26 cellular contexts compared by ENCODE assay signal in the genomic region with DNA sequence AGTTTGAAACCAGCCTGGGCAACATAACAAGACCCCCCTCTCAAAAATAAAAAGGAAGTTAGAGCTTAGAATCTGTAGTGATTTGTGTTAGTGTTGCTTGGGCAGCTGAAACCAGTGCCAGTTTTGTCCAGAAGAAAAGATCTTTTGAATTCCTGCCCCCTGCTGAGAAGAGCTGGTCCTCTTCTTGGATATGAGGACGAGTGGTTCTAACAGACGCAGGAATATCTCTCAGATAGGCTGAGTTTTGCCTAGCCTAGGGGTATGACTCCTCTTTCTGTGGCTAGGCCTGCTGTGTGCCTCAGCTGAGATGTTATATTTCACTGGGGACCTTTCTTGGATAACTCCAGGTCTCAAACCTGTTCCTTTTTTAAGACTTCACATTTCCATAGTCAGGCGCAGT.
A peak's percentile ranks its signal among the peaks of the same experiment; 100 is the strongest.
DNase-seq lines count a peak whose midpoint lies in the region; ATAC-seq, FAIRE-seq and TF ChIP-seq lines count a peak whose summit lies in the region.
"Had no signal": no experiment of that assay in that cellular context is flagged by ENCODE, and none has a peak within 500 bp of the region (broad histone marks: within the 10 kb centered on the region; RNA-seq: fewer than 3 reads in every experiment).

No MANE protein-coding gene starts in this region.

- H3K9ac ChIP-seq in astrocyte (ENCODE audit: low read length): no peak overlapping the region

- no peak for FAIRE-seq in astrocyte (lab: Jason Lieb, UNC)
- FAIRE-seq: bronchial epithelial cell, colon, small intestine had no signal

- H3K27me3 ChIP-seq in astrocyte (ENCODE audit: insufficient read depth, low read length) (no peaks in the 10 kb centered on the region), psoas muscle (ENCODE audit: insufficient read depth in 3 of 3, low read length in 2 of 3) (no peaks in the 10 kb centered on the region), right atrium auricular region (no peaks in the 10 kb centered on the region)
- H3K27me3 ChIP-seq in CD4-positive, alpha-beta memory T cell (ENCODE audit: insufficient read depth, low read length): no peaks in the 10 kb centered on the region
- H3K27me3 ChIP-seq: heart left ventricle, tibial artery had no signal

- H3K9me3 ChIP-seq in astrocyte (ENCODE audit: insufficient read depth, low read depth, low read length): no peaks in the 10 kb centered on the region
- no peaks in the 10 kb centered on the region for H3K9me3 ChIP-seq in psoas muscle
- H3K9me3 ChIP-seq in CD4-positive, alpha-beta memory T cell (ENCODE audit: control insufficient read depth in 1 of 2, low read length in 2 of 2): no peaks in the 10 kb centered on the region
- no peaks in the 10 kb centered on the region for H3K9me3 ChIP-seq in right atrium auricular region
- H3K9me3 ChIP-seq: heart left ventricle, lower lobe of right lung, tibial artery had no signal

- POLR2A ChIA-PET in CD4-positive, alpha-beta memory T cell (lab: Charles Lee; ENCODE audit: partially characterized antibody): interaction anchor here (0.5 to 2.0 kb wide), 5 partner anchors 10 to 109 kb away, joined by 3 to 6 read pairs (median 4); a partner anchor contains a TSS

- H3K27ac ChIP-seq in astrocyte (ENCODE audit: low read depth, low read length) (no peak overlapping the region), psoas muscle (peak overlapping the region; percentile 28), right atrium auricular region (no peak overlapping the region)
- no peak overlapping the region for H3K27ac ChIP-seq in CD4-positive, alpha-beta memory T cell (ENCODE audit: low read depth, low read length)
- H3K27ac ChIP-seq: heart left ventricle, lower lobe of right lung, tibial artery had no signal

- peaks cover 11% of the 10 kb centered on the region for H3K36me3 Mint-ChIP-seq in activated CD8-positive, alpha-beta memory T cell treated with anti-CD3 and anti-CD28 coated beads, Interleukin-2, amount 10 ng/mL, durations not matched to agents 7 days and 5 days
- H3K36me3 Mint-ChIP-seq in astrocyte (ENCODE audit: low read depth, unreplicated experiment): no peaks in the 10 kb centered on the region
- H3K36me3 Mint-ChIP-seq in CD4-positive, alpha-beta memory T cell: peaks cover 1 to 18% of the 10 kb centered on the region in 2 donors

- DNase-seq in activated CD8-positive, alpha-beta memory T cell treated with anti-CD3 and anti-CD28 coated beads, Interleukin-2, amount 10 ng/mL, durations not matched to agents 7 days and 5 days: no peak
- DNase-seq in activated CD8-positive, alpha-beta memory T cell treated with anti-CD3 and anti-CD28 coated beads, Interleukin-2, amount 50 U/mL, for 4 hours: no peak
- peak; percentile 20 for DNase-seq in EL
- no peak for DNase-seq in astrocyte (ENCODE audit: low read depth)
- DNase-seq in psoas muscle: no peak
- DNase-seq in CD4-positive, alpha-beta memory T cell: no peak
- DNase-seq in right atrium auricular region (ENCODE audit: low spot score): no peak
- no peak for DNase-seq in retina
- DNase-seq: activated CD4-positive, alpha-beta T cell treated with anti-CD3 and anti-CD28 coated beads, Interleukin-2, amount 50 U/mL, for 48 hours; activated gamma-delta T cell treated with Interleukin-2 at 50 U/mL for 16 hours; COR-L47; effector CD8-positive, alpha-beta T cell; heart left ventricle; kidney glomerular epithelial cell; lower lobe of right lung; NCI-H1694 treated with DMSO at 0.1 percent for 48 hours; NCI-H2171; NCI-H524 treated with DMSO at 0.1 percent for 48 hours; Right ventricle myocardium superior; stimulated activated naive CD8-positive, alpha-beta T cell treated with anti-CD3 and anti-CD28 coated beads, Interleukin-15, amount 100 ng/mL, for 72 hours; T-helper 9 cell; tibial artery had no signal

- TF ChIP-seq CTCF in astrocyte (IDR thresholded peaks at IDR 0.05; ENCODE audit: insufficient read depth, low read depth, low read length) (no peak), psoas muscle (IDR thresholded peaks at IDR 0.05) (no peak), right atrium auricular region (IDR thresholded peaks at IDR 0.05) (no peak)

- H2AFZ ChIP-seq in astrocyte (ENCODE audit: low read depth, low read length): no peak overlapping the region

- peak overlapping the region; percentile 5 for H3K27ac Mint-ChIP-seq in activated CD8-positive, alpha-beta memory T cell treated with anti-CD3 and anti-CD28 coated beads, Interleukin-2, amount 10 ng/mL, durations not matched to agents 7 days and 5 days
- peak overlapping the region; percentile 36 for H3K27ac Mint-ChIP-seq in astrocyte (ENCODE audit: unreplicated experiment)
- peak overlapping the region in 1 of 7 donors; percentile 17 for H3K27ac Mint-ChIP-seq in CD4-positive, alpha-beta memory T cell

- H3K4me1 ChIP-seq in astrocyte (ENCODE audit: insufficient read depth, low read length) (no peaks in the 10 kb centered on the region), psoas muscle (peaks cover 57% of the 10 kb centered on the region), right atrium auricular region (no peaks in the 10 kb centered on the region)
- peaks cover 64% of the 10 kb centered on the region for H3K4me1 ChIP-seq in CD4-positive, alpha-beta memory T cell (ENCODE audit: insufficient read depth, low read length)
- H3K4me1 ChIP-seq: lower lobe of right lung had no signal

- H3K4me2 ChIP-seq in astrocyte (ENCODE audit: low read length): no peak overlapping the region

- intact Hi-C loops in psoas muscle (cut with DNase I): loop anchor here in 1 of 2 donors (10.0 kb wide), 1 partner anchor 86 kb away; no protein-coding TSS in a partner anchor
- intact Hi-C loops in CD4-positive, alpha-beta memory T cell (cut with micrococcal nuclease): loop anchor here (2.0 kb wide), 1 partner anchor 16 kb away; no protein-coding TSS in a partner anchor

- WGBS in psoas muscle, 3 donors: 81 to 95% (median 91%) methylated on average over 3 of the region's 3 CpGs

- H3K4me3 ChIP-seq in astrocyte (ENCODE audit: insufficient read depth, low read depth, low read length): no peak overlapping the region
- H3K4me3 ChIP-seq in psoas muscle: no peak overlapping the region
- H3K4me3 ChIP-seq in CD4-positive, alpha-beta memory T cell (ENCODE audit: low read length in 2 of 2): no peak overlapping the region
- H3K4me3 ChIP-seq in right atrium auricular region: no peak overlapping the region
- H3K4me3 ChIP-seq: heart left ventricle, lower lobe of right lung, tibial artery had no signal

- no peak overlapping the region for H3K4me3 Mint-ChIP-seq in activated CD8-positive, alpha-beta memory T cell treated with anti-CD3 and anti-CD28 coated beads, Interleukin-2, amount 10 ng/mL, durations not matched to agents 7 days and 5 days
- no peak overlapping the region for H3K4me3 Mint-ChIP-seq in astrocyte (ENCODE audit: unreplicated experiment)
- H3K4me3 Mint-ChIP-seq in CD4-positive, alpha-beta memory T cell: no peak overlapping the region
- H3K4me3 Mint-ChIP-seq: neural crest cell had no signal

- H3K4me1 Mint-ChIP-seq in activated CD8-positive, alpha-beta memory T cell treated with anti-CD3 and anti-CD28 coated beads, Interleukin-2, amount 10 ng/mL, durations not matched to agents 7 days and 5 days: peaks cover 71% of the 10 kb centered on the region
- peaks cover 18% of the 10 kb centered on the region for H3K4me1 Mint-ChIP-seq in astrocyte (ENCODE audit: low read depth, unreplicated experiment)
- peaks cover 48 to 90% (median 71%) of the 10 kb centered on the region in 4 donors for H3K4me1 Mint-ChIP-seq in CD4-positive, alpha-beta memory T cell
- H3K4me1 Mint-ChIP-seq: neural crest cell had no signal

- H4K20me1 ChIP-seq in astrocyte (ENCODE audit: insufficient read depth, low read length): no peaks in the 10 kb centered on the region

- no peaks in the 10 kb centered on the region for H3K9me3 Mint-ChIP-seq in activated CD8-positive, alpha-beta memory T cell treated with anti-CD3 and anti-CD28 coated beads, Interleukin-2, amount 10 ng/mL, durations not matched to agents 7 days and 5 days (ENCODE audit: low read depth)
- no peaks in the 10 kb centered on the region for H3K9me3 Mint-ChIP-seq in astrocyte (ENCODE audit: unreplicated experiment)
- H3K9me3 Mint-ChIP-seq in CD4-positive, alpha-beta memory T cell: no peaks in the 10 kb centered on the region
- H3K9me3 Mint-ChIP-seq: neural crest cell had no signal

- no peak for ATAC-seq in activated CD8-positive, alpha-beta memory T cell treated with anti-CD3 and anti-CD28 coated beads, Interleukin-2, amount 10 ng/mL, durations not matched to agents 7 days and 5 days
- ATAC-seq in psoas muscle: no peak
- ATAC-seq: heart left ventricle; lower lobe of right lung; stimulated activated naive CD8-positive, alpha-beta T cell treated with anti-CD3 and anti-CD28 coated beads, Interleukin-15, amount 100 ng/mL, for 72 hours had no signal

- H3K27me3 Mint-ChIP-seq in activated CD8-positive, alpha-beta memory T cell treated with anti-CD3 and anti-CD28 coated beads, Interleukin-2, amount 10 ng/mL, durations not matched to agents 7 days and 5 days: no peaks in the 10 kb centered on the region
- H3K27me3 Mint-ChIP-seq in astrocyte (ENCODE audit: low read depth, unreplicated experiment): no peaks in the 10 kb centered on the region
- no peaks in the 10 kb centered on the region for H3K27me3 Mint-ChIP-seq in CD4-positive, alpha-beta memory T cell
- H3K27me3 Mint-ChIP-seq: stimulated activated naive CD8-positive, alpha-beta T cell treated with anti-CD3 and anti-CD28 coated beads, Interleukin-15, amount 100 ng/mL, for 72 hours had no signal

- no peaks in the 10 kb centered on the region for H3K79me2 ChIP-seq in astrocyte (ENCODE audit: insufficient read depth, low read length)

- H3K36me3 ChIP-seq in astrocyte (ENCODE audit: insufficient read depth, low read length) (no peaks in the 10 kb centered on the region), psoas muscle (ENCODE audit: insufficient read depth in 1 of 2, low read depth in 1 of 2) (no peaks in the 10 kb centered on the region), right atrium auricular region (no peaks in the 10 kb centered on the region)
- H3K36me3 ChIP-seq in CD4-positive, alpha-beta memory T cell (ENCODE audit: insufficient read depth, low read length): no peaks in the 10 kb centered on the region
- H3K36me3 ChIP-seq: heart left ventricle, lower lobe of right lung, tibial artery had no signal

- CTCF ChIA-PET in activated CD8-positive, alpha-beta memory T cell treated with anti-CD3 and anti-CD28 coated beads, Interleukin-2, amount 10 ng/mL, durations not matched to agents 7 days and 5 days (lab: Charles Lee): interaction anchor here (0.8 to 3.1 kb wide), 5 partner anchors 11 to 109 kb away, joined by 3 to 11 read pairs (median 7); a partner anchor contains a TSS
- CTCF ChIA-PET in CD4-positive, alpha-beta memory T cell (lab: Charles Lee; ENCODE audit: partially characterized antibody): interaction anchor here (1.3 to 4.2 kb wide), 7 partner anchors 10 to 109 kb away, joined by 3 to 26 read pairs (median 9); a partner anchor contains a TSS
